21 cellular contexts compared by ENCODE assay signal in genomic region chr3:126070146-126070545, GRCh38. TPM values are rescaled to one million over a fixed set of nuclear protein-coding genes. Genes with fewer than 3 reads are reported as not detected.
A peak's percentile ranks its signal among the peaks of the same experiment; 100 is the strongest.
DNase-seq lines count a peak whose midpoint lies in the region; TF ChIP-seq lines count a peak whose summit lies in the region.
"Had no signal": no experiment of that assay in that cellular context is flagged by ENCODE, and none has a peak within 500 bp of the region (broad histone marks: within the 10 kb centered on the region; RNA-seq: fewer than 3 reads in every experiment).

No MANE protein-coding gene starts in this region.

- no peak overlapping the region for H3K4me3 Mint-ChIP-seq in neural crest cell
- H3K4me3 Mint-ChIP-seq: CD14-positive monocyte; CD4-positive, alpha-beta T cell; CD8-positive, alpha-beta memory T cell had no signal

- no peaks in the 10 kb centered on the region for H3K4me1 Mint-ChIP-seq in neural crest cell

- H3K27me3 Mint-ChIP-seq in neural crest cell (ENCODE audit: low read depth), result no peaks in the 10 kb centered on the region
- H3K27me3 Mint-ChIP-seq: CD4-positive, alpha-beta T cell; CD8-positive, alpha-beta memory T cell had no signal

- no peak for TF ChIP-seq CTCF in neural crest cell (conservative IDR thresholded peaks at IDR 0.05)

- no peak overlapping the region for H3K4me3 ChIP-seq in H7 (ENCODE audit: insufficient read depth, low read depth, low read length)
- H3K4me3 ChIP-seq: A549; BLaER1 treated with 17β-estradiol and CSF1 and Interleukin-3, amounts not matched to agents 10 nM and 100 nM; GM12878 had no signal

- DNase-seq in D341Med (ENCODE audit: low spot score), result peak; percentile 6
- DNase-seq in H7, result peak; percentile 23
- DNase-seq in iPS-NIHi11 (ENCODE audit: low spot score), result peak; percentile 5
- no peak for DNase-seq in neural crest cell (ENCODE audit: low read depth, low spot score)
- DNase-seq in hippocampal formation (lab: John Stamatoyannopoulos, UW), result no peak
- no peak for DNase-seq in SIG-M5 treated with dmso at 0.1 percent for 504 hours (lab: John Stamatoyannopoulos, UW; ENCODE audit: unreplicated experiment)
- no peak for DNase-seq in DMS153 treated with DMSO at 0.1 percent for 48 hours (lab: John Stamatoyannopoulos, UW; ENCODE audit: unreplicated experiment)
- DNase-seq: 8988T; ACHN; AML-193; BE2C; CD4-positive, alpha-beta T cell; CD8-positive, alpha-beta memory T cell; DND-41; GDM1; GOT3; HCEC 1CT had no signal

- H3K9me3 Mint-ChIP-seq in neural crest cell, result peaks cover 8% of the 10 kb centered on the region

- H3K27me3 ChIP-seq in H7 (ENCODE audit: control insufficient read depth, insufficient read depth, low read length), result no peaks in the 10 kb centered on the region
- H3K27me3 ChIP-seq: BE2C; BLaER1 treated with 17β-estradiol and CSF1 and Interleukin-3, amounts not matched to agents 10 nM and 100 nM had no signal

- peaks cover 24% of the 10 kb centered on the region for H3K36me3 Mint-ChIP-seq in neural crest cell (ENCODE audit: low read depth)

- peak overlapping the region; percentile 32 for H3K27ac Mint-ChIP-seq in neural crest cell (ENCODE audit: unreplicated experiment)
- H3K27ac Mint-ChIP-seq: CD14-positive monocyte; CD4-positive, alpha-beta T cell had no signal

- no peaks in the 10 kb centered on the region for H3K36me3 ChIP-seq in H7 (replicated peaks; ENCODE audit: control insufficient read depth, insufficient read depth, low read length)
- H3K36me3 ChIP-seq: BE2C had no signal

RNA-seq across cellular contexts. Expression of gene SLC41A3, which starts 13.8 kb away (rescaled TPM):
- 30.8 and 32.7 TPM in 2 replicates for total RNA-seq in H7 (2014; rRNA removed; shearing (Covaris generic))
- total RNA-seq in neural crest cell, result 58.1 and 58.8 TPM in 2 replicates

Comparison
In these comparisons a context has a peak if more than half of its experiments do, and no peak if none do; other contexts are left out.
1. DNase-seq: peak in D341Med (single experiment), H7 (single experiment) and iPS-NIHi11 (single experiment); none in neural crest cell (single experiment), hippocampal formation (0 of 2), SIG-M5 treated with dmso at 0.1 percent for 504 hours (single experiment) and DMS153 treated with DMSO at 0.1 percent for 48 hours (single experiment).